ENCODE assay signal across 12 cellular contexts in genomic region chr4:37989398-37990260, GRCh38. TPM values are rescaled to one million over a fixed set of nuclear protein-coding genes. Genes with fewer than 3 reads are reported as not detected.
DNase-seq lines count a peak whose midpoint lies in the region; ATAC-seq, FAIRE-seq and TF ChIP-seq lines count a peak whose summit lies in the region.
"Had no signal": no experiment of that assay in that cellular context is flagged by ENCODE, and none has a peak within 500 bp of the region (broad histone marks: within the 10 kb centered on the region; RNA-seq: fewer than 3 reads in every experiment).

No MANE protein-coding gene starts in this region.

- DNase-seq in breast epithelium (ENCODE audit: low spot score in 2 of 2) (no peak), MCF 10A (ENCODE audit: unreplicated experiment) (no peak), aorta (no peak), substantia nigra (lab: John Stamatoyannopoulos, UW) (no peak), GM12892 (ENCODE audit: insufficient read length) (no peak), DMS153 (lab: John Stamatoyannopoulos, UW) (no peak)
- DNase-seq: activated CD4-positive, alpha-beta T cell treated with anti-CD3 and anti-CD28 coated beads for 1 hour; NCI-H748 treated with DMSO at 0.1 percent for 48 hours had no signal

- no peak for TF ChIP-seq CTCF in breast epithelium (IDR thresholded peaks at IDR 0.05)
- no peak for TF ChIP-seq CTCF in MCF 10A (IDR thresholded peaks at IDR 0.05; ENCODE audit: unreplicated experiment)

- no peaks in the 10 kb centered on the region for H3K4me1 ChIP-seq in breast epithelium
- H3K4me1 ChIP-seq in mucosa of rectum (ENCODE audit: control insufficient read depth in 2 of 2, insufficient read depth in 2 of 2, low read length in 2 of 2) = peaks cover 0 to 3% of the 10 kb centered on the region in 2 donors
- H3K4me1 ChIP-seq in aorta (ENCODE audit: control insufficient read depth in 1 of 2, insufficient read depth in 2 of 2, low read length in 2 of 2) = peaks cover 6 to 15% of the 10 kb centered on the region in 2 donors

- no peaks in the 10 kb centered on the region for H3K27me3 Mint-ChIP-seq in MCF 10A (ENCODE audit: insufficient read depth, unreplicated experiment)

- CTCF ChIA-PET in MCF 10A (lab: Yijun Ruan, JAX) = interaction anchor here (1.0 to 1.4 kb wide), 2 partner anchors 11 to 12 kb away, joined by 3 to 10 read pairs; no protein-coding TSS in a partner anchor

- H3K4me3 Mint-ChIP-seq in MCF 10A (ENCODE audit: unreplicated experiment) = no peak overlapping the region

- TF ChIP-seq POLR2A in breast epithelium (IDR thresholded peaks at IDR 0.05) (no peak), GM12892 (IDR thresholded peaks at IDR 0.05; ENCODE audit: low read depth, low read length) (no peak)

- WGBS in aorta, 2 donors = 17 to 19% methylated on average over 8 of the region's 8 CpGs

- no peak for FAIRE-seq in GM12892 (lab: Jason Lieb, UNC)

- no peak overlapping the region for H3K4me3 ChIP-seq in breast epithelium
- no peak overlapping the region for H3K4me3 ChIP-seq in mucosa of rectum (ENCODE audit: low read length in 2 of 2)
- H3K4me3 ChIP-seq in aorta (ENCODE audit: low read length in 2 of 2) = no peak overlapping the region

- peaks cover 6% of the 10 kb centered on the region for H3K36me3 Mint-ChIP-seq in MCF 10A (ENCODE audit: insufficient read depth, unreplicated experiment)

- intact Hi-C loops in breast epithelium (cut with DNase I; ENCODE audit: low total_unique reads) = no loop called here
- intact Hi-C loops in MCF 10A (cut with micrococcal nuclease) = no loop called here
- intact Hi-C loops in aorta (cut with DNase I) = no loop called here

- H3K36me3 ChIP-seq in breast epithelium (no peaks in the 10 kb centered on the region), mucosa of rectum (ENCODE audit: control insufficient read depth in 2 of 2, insufficient read depth in 2 of 2, low read length in 2 of 2) (no peaks in the 10 kb centered on the region), aorta (ENCODE audit: control insufficient read depth in 1 of 2, insufficient read depth in 2 of 2, low read length in 1 of 2) (no peaks in the 10 kb centered on the region)

- no peaks in the 10 kb centered on the region for H3K4me1 Mint-ChIP-seq in MCF 10A (ENCODE audit: insufficient read depth, unreplicated experiment)

- ATAC-seq in aorta (ENCODE audit: low FRiP score) = peak; percentile 69

- H3K9me3 ChIP-seq in breast epithelium (no peaks in the 10 kb centered on the region), mucosa of rectum (ENCODE audit: control insufficient read depth in 2 of 2, low read length in 2 of 2) (no peaks in the 10 kb centered on the region), aorta (ENCODE audit: control insufficient read depth, low read length) (no peaks in the 10 kb centered on the region)

- no peaks in the 10 kb centered on the region for H3K9me3 Mint-ChIP-seq in MCF 10A (ENCODE audit: unreplicated experiment)

- H3K27ac Mint-ChIP-seq in MCF 10A (ENCODE audit: low read depth, unreplicated experiment) = no peak overlapping the region

- no peak overlapping the region for H3K9ac ChIP-seq in mucosa of rectum (ENCODE audit: low read depth in 1 of 2, low read length in 2 of 2)

- POLR2A ChIA-PET in MCF 10A (lab: Yijun Ruan, JAX) = no interaction called here

- H3K27ac ChIP-seq in breast epithelium (peak overlapping the region; percentile 41 to 50), cingulate gyrus (ENCODE audit: low read depth, low read length) (peak overlapping the region; percentile 74), mucosa of rectum (ENCODE audit: low read depth in 2 of 2, low read length in 2 of 2) (peak overlapping the region; percentile 9 to 27), aorta (ENCODE audit: low read depth in 1 of 2, low read length in 2 of 2) (peak overlapping the region; percentile 74 to 88), substantia nigra (ENCODE audit: low read depth, low read length, poor library complexity, severe bottlenecking) (no peak overlapping the region)
- H3K27ac ChIP-seq: 22Rv1 had no signal

- H3K27me3 ChIP-seq in breast epithelium (no peaks in the 10 kb centered on the region), mucosa of rectum (ENCODE audit: control insufficient read depth in 2 of 2, insufficient read depth in 2 of 2, low read length in 2 of 2) (no peaks in the 10 kb centered on the region), aorta (ENCODE audit: control insufficient read depth in 1 of 2, insufficient read depth in 2 of 2, low read length in 1 of 2) (no peaks in the 10 kb centered on the region)

- no TSS peak for BruUV-seq in MCF 10A (replicated peaks; lab: Mats Ljungman, UMichigan)

RNA-seq across cellular contexts. Expression of gene PTTG2, which starts 29.4 kb away (rescaled TPM):
- 1 to 10 TPM in 1 of 3 donors, not detected in 2; 1.3 TPM for total RNA-seq in breast epithelium
- not detected in 2 replicates for total RNA-seq in MCF 10A (2022)
- 1 to 10 TPM; 4.1 to 5.9 TPM for total RNA-seq in aorta
- polyA plus RNA-seq in aorta = under 1 TPM in 1 of 2 donors, not detected in 1; 0.79 TPM
- polyA plus RNA-seq in GM12892 (2012; ENCODE audit: missing spikeins) = not detected
- polyA plus RNA-seq: adipose tissue had no signal
